Comparison of ENCODE assay signal across 22 cellular contexts in genomic region chr16:320206-320605, GRCh38. TPM values are rescaled to one million over a fixed set of nuclear protein-coding genes. Genes with fewer than 3 reads are reported as not detected.
"Had no signal": no experiment of that assay in that cellular context is flagged by ENCODE, and none has a peak within 500 bp of the region (broad histone marks: within the 10 kb centered on the region; RNA-seq: fewer than 3 reads in every experiment).

No MANE protein-coding gene starts in this region.

- H3K4me3 Mint-ChIP-seq: mesothelial cell of epicardium, neural progenitor cell had no signal

- H3K27me3 ChIP-seq: gastrocnemius medialis, neural progenitor cell, ovary, right lobe of liver, thyroid gland had no signal

- H3K4me3 ChIP-seq: gastrocnemius medialis, lung, neural progenitor cell, ovary, right lobe of liver, thyroid gland had no signal

- H3K27ac ChIP-seq: gastrocnemius medialis, neural progenitor cell, ovary, right lobe of liver, thyroid gland had no signal

- H3K4me1 Mint-ChIP-seq: mesothelial cell of epicardium had no signal

- H3K9ac ChIP-seq: neural progenitor cell had no signal

- H3K9me3 Mint-ChIP-seq: mesothelial cell of epicardium, neural progenitor cell had no signal

- DNase-seq: activated CD4-positive, alpha-beta T cell treated with anti-CD3 and anti-CD28 coated beads, Interleukin-2, amount 50 U/mL, for 1 hour; activated CD4-positive, CD25-positive, alpha-beta regulatory T cell treated with anti-CD3 and anti-CD28 coated beads, Interleukin-2, amount 50 U/mL, for 72 hours; activated naive CD4-positive, alpha-beta T cell; activated T-cell treated with anti-CD3 and anti-CD28 coated beads for 4 hours; cerebellar nuclear complex; cortex of kidney; gastrocnemius medialis; head of caudate nucleus; kidney; ovary; right lobe of liver; small intestine; stimulated activated CD4-positive, alpha-beta T cell treated with anti-CD3 and anti-CD28 coated beads, Interleukin-4, amount 100 ng/mL, for 1 hour; thyroid gland had no signal

- H3K4me2 ChIP-seq: neural progenitor cell had no signal

- H3K9me3 ChIP-seq: gastrocnemius medialis, ovary, right lobe of liver, thyroid gland had no signal

- H3K36me3 ChIP-seq: neural progenitor cell, ovary, right lobe of liver had no signal

- H3K4me1 ChIP-seq: gastrocnemius medialis, right lobe of liver had no signal

- H3K27ac Mint-ChIP-seq: mesothelial cell of epicardium, neural progenitor cell had no signal

RNA-seq across cellular contexts. Expression of gene PDIA2, which starts 37.2 kb away (rescaled TPM):
- total RNA-seq: bronchial epithelial cell; esophagus mucosa; kidney; right lobe of liver; T-helper 1 cell treated with Interleukin-12 subunit alpha and Interleukin-12 subunit beta and Interleukin-4 antibody, amounts not matched to agents 30 ng/mL and 1 ng/mL, for 36 hours; ureter had no signal

RNA-seq across cellular contexts. Expression of gene ARHGDIG, which starts 39.8 kb away (rescaled TPM):
- total RNA-seq: bronchial epithelial cell; esophagus mucosa; right lobe of liver; subcutaneous adipose tissue; T-helper 1 cell treated with Interleukin-12 subunit alpha and Interleukin-12 subunit beta and Interleukin-4 antibody, amounts not matched to agents 30 ng/mL and 1 ng/mL, for 36 hours; thyroid gland; ureter had no signal

RNA-seq across cellular contexts. Expression of gene RGS11, which starts 44.5 kb away (rescaled TPM):
- total RNA-seq: bronchial epithelial cell had no signal
